16 cellular contexts compared by ENCODE assay signal in genomic region chr16:741986-742629, GRCh38. TPM values are rescaled to one million over a fixed set of nuclear protein-coding genes. Genes with fewer than 3 reads are reported as not detected.
A peak's percentile ranks its signal among the peaks of the same experiment; 100 is the strongest.
DNase-seq lines count a peak whose midpoint lies in the region; ATAC-seq and TF ChIP-seq lines count a peak whose summit lies in the region.
"Had no signal": no experiment of that assay in that cellular context is flagged by ENCODE, and none has a peak within 500 bp of the region (broad histone marks: within the 10 kb centered on the region; RNA-seq: fewer than 3 reads in every experiment).

No MANE protein-coding gene starts in this region.

- H3K4me3 Mint-ChIP-seq in CD4-positive, CD25-positive, alpha-beta regulatory T cell = peak overlapping the region; percentile 72 to 84 (median 80)
- H3K4me3 Mint-ChIP-seq in Calu3 (ENCODE audit: low read depth, unreplicated experiment) = peak overlapping the region; percentile 79
- H3K4me3 Mint-ChIP-seq in activated CD8-positive, alpha-beta T cell treated with anti-CD3 and anti-CD28 coated beads, Interleukin-2, amount 10 ng/mL, durations not matched to agents 7 days and 5 days = peak overlapping the region; percentile 76
- H3K4me3 Mint-ChIP-seq in naive thymus-derived CD8-positive, alpha-beta T cell = peak overlapping the region; percentile 61 to 80 (median 72)

- no peaks in the 10 kb centered on the region for H3K36me3 Mint-ChIP-seq in CD4-positive, CD25-positive, alpha-beta regulatory T cell
- H3K36me3 Mint-ChIP-seq in Calu3 (ENCODE audit: insufficient read depth, unreplicated experiment) = peaks cover 50% of the 10 kb centered on the region
- peaks cover 9% of the 10 kb centered on the region for H3K36me3 Mint-ChIP-seq in activated CD8-positive, alpha-beta T cell treated with anti-CD3 and anti-CD28 coated beads, Interleukin-2, amount 10 ng/mL, durations not matched to agents 7 days and 5 days (ENCODE audit: low read depth)
- peaks cover 0 to 6% (median 0%) of the 10 kb centered on the region in 3 donors for H3K36me3 Mint-ChIP-seq in naive thymus-derived CD8-positive, alpha-beta T cell

- no peaks in the 10 kb centered on the region for H3K27me3 ChIP-seq in CD4-positive, CD25-positive, alpha-beta regulatory T cell (ENCODE audit: control insufficient read depth, insufficient read depth, low read length)
- no peaks in the 10 kb centered on the region for H3K27me3 ChIP-seq in aorta (ENCODE audit: control insufficient read depth in 1 of 2, insufficient read depth in 2 of 2, low read length in 1 of 2)
- H3K27me3 ChIP-seq: adrenal gland, colonic mucosa had no signal

- DNase-seq in CD4-positive, CD25-positive, alpha-beta regulatory T cell = no peak
- no peak for DNase-seq in Calu3
- DNase-seq in activated CD8-positive, alpha-beta T cell treated with anti-CD3 and anti-CD28 coated beads, Interleukin-2, amount 10 ng/mL, durations not matched to agents 7 days and 5 days = no peak
- no peak for DNase-seq in naive thymus-derived CD8-positive, alpha-beta T cell
- no peak for DNase-seq in aorta
- DNase-seq: activated CD4-positive, alpha-beta T cell treated with anti-CD3 and anti-CD28 coated beads, Interleukin-2, amount 50 U/mL, for 4 hours; colonic mucosa; NCI-H1092; NCI-H345; stimulated activated CD4-positive, alpha-beta T cell treated with anti-CD3 and anti-CD28 coated beads, Interleukin-4, amount 100 ng/mL, for 24 hours; stomach had no signal

- peaks cover 0 to 17% (median 0%) of the 10 kb centered on the region in 4 donors for H3K4me1 Mint-ChIP-seq in CD4-positive, CD25-positive, alpha-beta regulatory T cell
- H3K4me1 Mint-ChIP-seq in Calu3 (ENCODE audit: low read depth, unreplicated experiment) = no peaks in the 10 kb centered on the region
- peaks cover 24% of the 10 kb centered on the region for H3K4me1 Mint-ChIP-seq in activated CD8-positive, alpha-beta T cell treated with anti-CD3 and anti-CD28 coated beads, Interleukin-2, amount 10 ng/mL, durations not matched to agents 7 days and 5 days (ENCODE audit: low read depth)
- peaks cover 0 to 19% (median 9%) of the 10 kb centered on the region in 4 donors for H3K4me1 Mint-ChIP-seq in naive thymus-derived CD8-positive, alpha-beta T cell

- CTCF ChIA-PET in Calu3 (lab: Charles Lee) = interaction anchor here (1.7 kb wide), 1 partner anchor 14 kb away, joined by 7 read pairs; no protein-coding TSS in a partner anchor
- CTCF ChIA-PET in activated CD8-positive, alpha-beta T cell treated with anti-CD3 and anti-CD28 coated beads, Interleukin-2, amount 10 ng/mL, durations not matched to agents 7 days and 5 days (lab: Charles Lee) = interaction anchor here (1.0 to 3.2 kb wide), 7 partner anchors 9 to 44 kb away, joined by 3 to 16 read pairs (median 9); partner anchors contain the start of gene ANTKMT

- peaks cover 16% of the 10 kb centered on the region for H3K4me1 ChIP-seq in CD4-positive, CD25-positive, alpha-beta regulatory T cell (ENCODE audit: control insufficient read depth, insufficient read depth, low read length, poor library complexity, severe bottlenecking)
- H3K4me1 ChIP-seq in aorta (ENCODE audit: control insufficient read depth in 1 of 2, insufficient read depth in 2 of 2, low read length in 2 of 2) = no peaks in the 10 kb centered on the region

- no peak overlapping the region for H3K4me3 ChIP-seq in CD4-positive, CD25-positive, alpha-beta regulatory T cell (ENCODE audit: low read depth, low read length)
- no peak overlapping the region for H3K4me3 ChIP-seq in aorta (ENCODE audit: low read length in 2 of 2)

- H3K27ac Mint-ChIP-seq in CD4-positive, CD25-positive, alpha-beta regulatory T cell = peak overlapping the region in 1 of 3 donors; percentile 43
- peak overlapping the region; percentile 62 for H3K27ac Mint-ChIP-seq in Calu3 (ENCODE audit: unreplicated experiment)
- H3K27ac Mint-ChIP-seq in activated CD8-positive, alpha-beta T cell treated with anti-CD3 and anti-CD28 coated beads, Interleukin-2, amount 10 ng/mL, durations not matched to agents 7 days and 5 days = no peak overlapping the region
- peak overlapping the region in 3 of 10 donors; percentile 11 to 55 (median 43) for H3K27ac Mint-ChIP-seq in naive thymus-derived CD8-positive, alpha-beta T cell

- H3K27ac ChIP-seq in CD4-positive, CD25-positive, alpha-beta regulatory T cell (ENCODE audit: insufficient read depth, low read length, poor library complexity, severe bottlenecking) = no peak overlapping the region
- no peak overlapping the region for H3K27ac ChIP-seq in aorta (ENCODE audit: low read depth in 1 of 2, low read length in 2 of 2)
- H3K27ac ChIP-seq: adrenal gland had no signal

- intact Hi-C loops in Calu3 (cut with micrococcal nuclease; ENCODE audit: unreplicated experiment) = no loop called here
- intact Hi-C loops in aorta (cut with DNase I) = loop anchor here in 1 of 2 donors (2.0 kb wide), 1 partner anchor 21 kb away; the partner anchor contains the start of gene ANTKMT

- POLR2A ChIA-PET in activated CD8-positive, alpha-beta T cell treated with anti-CD3 and anti-CD28 coated beads, Interleukin-2, amount 10 ng/mL, durations not matched to agents 7 days and 5 days (lab: Charles Lee) = no interaction called here
- POLR2A ChIA-PET in naive thymus-derived CD8-positive, alpha-beta T cell (lab: Charles Lee) = interaction anchor here (1.0 to 23.0 kb wide), 2 partner anchors 25 to 54 kb away, joined by 3 to 411 read pairs; partner anchors contain the start of genes ANTKMT, CCDC78, HAGHL and METRN

- peaks cover 0 to 2% (median 0%) of the 10 kb centered on the region in 7 donors for H3K9me3 Mint-ChIP-seq in CD4-positive, CD25-positive, alpha-beta regulatory T cell
- no peaks in the 10 kb centered on the region for H3K9me3 Mint-ChIP-seq in Calu3 (ENCODE audit: low read depth, unreplicated experiment)
- H3K9me3 Mint-ChIP-seq in activated CD8-positive, alpha-beta T cell treated with anti-CD3 and anti-CD28 coated beads, Interleukin-2, amount 10 ng/mL, durations not matched to agents 7 days and 5 days (ENCODE audit: insufficient read depth) = no peaks in the 10 kb centered on the region
- no peaks in the 10 kb centered on the region for H3K9me3 Mint-ChIP-seq in naive thymus-derived CD8-positive, alpha-beta T cell

- TF ChIP-seq CTCF in Calu3 (IDR thresholded peaks at IDR 0.05; ENCODE audit: unreplicated experiment) = no peak

- no TSS peak for BruUV-seq in Calu3 (replicated peaks; lab: Mats Ljungman, UMichigan)

- H3K27me3 Mint-ChIP-seq in CD4-positive, CD25-positive, alpha-beta regulatory T cell = no peaks in the 10 kb centered on the region
- peaks cover 2% of the 10 kb centered on the region for H3K27me3 Mint-ChIP-seq in Calu3 (ENCODE audit: unreplicated experiment)
- H3K27me3 Mint-ChIP-seq in activated CD8-positive, alpha-beta T cell treated with anti-CD3 and anti-CD28 coated beads, Interleukin-2, amount 10 ng/mL, durations not matched to agents 7 days and 5 days (ENCODE audit: low read depth) = no peaks in the 10 kb centered on the region
- no peaks in the 10 kb centered on the region for H3K27me3 Mint-ChIP-seq in naive thymus-derived CD8-positive, alpha-beta T cell

- no peak for ATAC-seq in CD4-positive, CD25-positive, alpha-beta regulatory T cell (ENCODE audit: low read depth in 2 of 2)
- ATAC-seq in activated CD8-positive, alpha-beta T cell treated with anti-CD3 and anti-CD28 coated beads, Interleukin-2, amount 10 ng/mL, durations not matched to agents 7 days and 5 days = no peak
- no peak for ATAC-seq in naive thymus-derived CD8-positive, alpha-beta T cell
- ATAC-seq in GM18519 (IDR thresholded peaks at IDR 0.05; ENCODE audit: low FRiP score, unreplicated experiment) (no peak), aorta (ENCODE audit: low FRiP score) (no peak), GM19023 (IDR thresholded peaks at IDR 0.05; ENCODE audit: unreplicated experiment) (no peak)

- no peaks in the 10 kb centered on the region for H3K9me3 ChIP-seq in CD4-positive, CD25-positive, alpha-beta regulatory T cell (ENCODE audit: control insufficient read depth in 2 of 2, low read length in 2 of 2)
- no peaks in the 10 kb centered on the region for H3K9me3 ChIP-seq in aorta (ENCODE audit: control insufficient read depth, low read length)
- H3K9me3 ChIP-seq: adrenal gland, colonic mucosa, heart left ventricle, stomach had no signal

- H3K36me3 ChIP-seq in CD4-positive, CD25-positive, alpha-beta regulatory T cell (ENCODE audit: control insufficient read depth, insufficient read depth, low read length) = peaks cover 6% of the 10 kb centered on the region
- no peaks in the 10 kb centered on the region for H3K36me3 ChIP-seq in aorta (ENCODE audit: control insufficient read depth in 1 of 2, insufficient read depth in 2 of 2, low read length in 1 of 2)
- H3K36me3 ChIP-seq: colonic mucosa had no signal

- WGBS in aorta, 2 donors = 90 to 93% methylated on average over 15 of the region's 15 CpGs

RNA-seq across cellular contexts. Expression of gene CIAO3, which starts 1.3 kb away (rescaled TPM):
- 42.6 TPM for total RNA-seq in CD4-positive, CD25-positive, alpha-beta regulatory T cell
- 10 to 100 TPM; 17.2 to 26.6 (median 19.7) TPM for polyA plus RNA-seq in CD4-positive, CD25-positive, alpha-beta regulatory T cell
- total RNA-seq in Calu3 (2022) = 51.9 and 58.4 TPM in 2 replicates
- total RNA-seq in activated CD8-positive, alpha-beta T cell treated with anti-CD3 and anti-CD28 coated beads, Interleukin-2, amount 10 ng/mL, durations not matched to agents 7 days and 5 days = 10 to 100 TPM; 24.9 to 32.4 TPM
- total RNA-seq in naive thymus-derived CD8-positive, alpha-beta T cell = 10 to 100 TPM; 56.0 to 56.4 TPM
- 10 to 100 TPM; 13.7 to 25.7 (median 16.9) TPM for polyA plus RNA-seq in naive thymus-derived CD8-positive, alpha-beta T cell
- 10 to 100 TPM; 21.8 to 22.4 TPM for total RNA-seq in aorta
- 10 to 100 TPM; 12.4 to 35.9 TPM for polyA plus RNA-seq in aorta

RNA-seq across cellular contexts. Expression of gene HAGHL, which starts 15.2 kb away (rescaled TPM):
- 15.6 TPM for total RNA-seq in CD4-positive, CD25-positive, alpha-beta regulatory T cell
- 1 to 10 TPM; 2.2 to 4.3 (median 3.2) TPM for polyA plus RNA-seq in CD4-positive, CD25-positive, alpha-beta regulatory T cell
- 11.7 and 12.8 TPM in 2 replicates for total RNA-seq in Calu3 (2022)
- total RNA-seq in activated CD8-positive, alpha-beta T cell treated with anti-CD3 and anti-CD28 coated beads, Interleukin-2, amount 10 ng/mL, durations not matched to agents 7 days and 5 days = 10 to 100 TPM in 1 of 2 experiments, 1 to 10 TPM in 1; 8.4 to 11.2 TPM
- 10 to 100 TPM; 50.1 to 67.0 TPM for total RNA-seq in naive thymus-derived CD8-positive, alpha-beta T cell
- 1 to 10 TPM; 5.0 to 6.2 (median 6.0) TPM for polyA plus RNA-seq in naive thymus-derived CD8-positive, alpha-beta T cell
- 1 to 10 TPM; 2.4 to 3.8 TPM for total RNA-seq in aorta
- 10 to 100 TPM in 1 of 2 donors, 1 to 10 TPM in 1; 2.8 to 22.5 TPM for polyA plus RNA-seq in aorta

RNA-seq across cellular contexts. Expression of gene CCDC78, which starts 15.9 kb away (rescaled TPM):
- total RNA-seq in CD4-positive, CD25-positive, alpha-beta regulatory T cell = 2.5 TPM
- polyA plus RNA-seq in CD4-positive, CD25-positive, alpha-beta regulatory T cell = under 1 TPM; 0.37 to 0.70 (median 0.43) TPM
- total RNA-seq in Calu3 (2022) (10.0 and 12.5 TPM in 2 replicates), aorta (1 to 10 TPM in 1 of 2 donors, under 1 TPM in 1; 0.39 to 1.7 TPM)
- 1 to 10 TPM; 3.9 TPM for total RNA-seq in activated CD8-positive, alpha-beta T cell treated with anti-CD3 and anti-CD28 coated beads, Interleukin-2, amount 10 ng/mL, durations not matched to agents 7 days and 5 days
- 10 to 100 TPM; 12.0 to 15.1 TPM for total RNA-seq in naive thymus-derived CD8-positive, alpha-beta T cell
- polyA plus RNA-seq in naive thymus-derived CD8-positive, alpha-beta T cell = 1 to 10 TPM in 2 of 3 donors, not detected in 1; 1.1 to 1.4 TPM
- under 1 TPM in 1 of 2 donors, not detected in 1; 0.97 TPM for polyA plus RNA-seq in aorta

RNA-seq across cellular contexts. Expression of gene MSLN, which starts 18.4 kb away (rescaled TPM):
- total RNA-seq in CD4-positive, CD25-positive, alpha-beta regulatory T cell = not detected
- not detected for polyA plus RNA-seq in CD4-positive, CD25-positive, alpha-beta regulatory T cell
- total RNA-seq in Calu3 (2022) = 3.4 and 8.9 TPM in 2 replicates
- not detected for total RNA-seq in activated CD8-positive, alpha-beta T cell treated with anti-CD3 and anti-CD28 coated beads, Interleukin-2, amount 10 ng/mL, durations not matched to agents 7 days and 5 days
- not detected for total RNA-seq in naive thymus-derived CD8-positive, alpha-beta T cell
- not detected for polyA plus RNA-seq in naive thymus-derived CD8-positive, alpha-beta T cell
- total RNA-seq in aorta = under 1 TPM; 0.33 to 0.52 TPM
- 1 to 10 TPM; 1.5 to 2.1 TPM for polyA plus RNA-seq in aorta
- polyA plus RNA-seq: heart left ventricle, right cardiac atrium had no signal

RNA-seq across cellular contexts. Expression of gene ANTKMT, which starts 21.2 kb away (rescaled TPM):
- 13.6 TPM for total RNA-seq in CD4-positive, CD25-positive, alpha-beta regulatory T cell
- polyA plus RNA-seq in CD4-positive, CD25-positive, alpha-beta regulatory T cell = 10 to 100 TPM; 60.3 to 85.9 (median 64.4) TPM
- total RNA-seq in Calu3 (2022) (49.6 and 57.2 TPM in 2 replicates), aorta (10 to 100 TPM; 18.6 to 25.7 TPM)
- 10 to 100 TPM; 12.3 to 14.2 TPM for total RNA-seq in activated CD8-positive, alpha-beta T cell treated with anti-CD3 and anti-CD28 coated beads, Interleukin-2, amount 10 ng/mL, durations not matched to agents 7 days and 5 days
- 10 to 100 TPM; 44.3 to 48.2 TPM for total RNA-seq in naive thymus-derived CD8-positive, alpha-beta T cell
- polyA plus RNA-seq in naive thymus-derived CD8-positive, alpha-beta T cell = 100 to 1,000 TPM in 2 of 3 donors, 10 to 100 TPM in 1; 93.5 to 128 (median 113) TPM
- polyA plus RNA-seq in aorta = 10 to 100 TPM; 13.1 to 33.0 TPM
